14 cellular contexts compared by ENCODE assay signal in the genomic region with DNA sequence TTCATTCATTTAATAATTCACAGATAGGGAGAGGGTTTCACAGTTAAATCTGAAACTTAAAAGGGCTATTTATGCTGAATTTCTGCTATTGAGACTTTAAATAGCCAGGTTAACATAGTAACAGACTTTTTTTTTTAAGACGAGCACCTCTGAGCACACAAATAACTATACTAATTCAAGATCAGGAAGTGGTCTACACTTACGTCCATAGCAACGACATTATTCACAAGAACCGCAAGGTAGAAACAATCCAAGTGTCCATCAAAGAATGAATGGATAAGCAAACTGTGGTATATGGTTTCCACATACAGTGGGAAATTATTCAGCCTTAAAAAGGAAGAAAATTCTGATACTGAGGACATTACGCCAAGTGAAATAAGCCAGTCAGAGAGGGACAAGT.
DNase-seq lines count a peak whose midpoint lies in the region; ATAC-seq, FAIRE-seq and TF ChIP-seq lines count a peak whose summit lies in the region.
"Had no signal": no experiment of that assay in that cellular context is flagged by ENCODE, and none has a peak within 500 bp of the region (broad histone marks: within the 10 kb centered on the region; RNA-seq: fewer than 3 reads in every experiment).

No MANE protein-coding gene starts in this region.

- H4K20me1 ChIP-seq in astrocyte (ENCODE audit: insufficient read depth, low read length), result no peaks in the 10 kb centered on the region

- peak overlapping the region; percentile 66 for H3K27ac ChIP-seq in astrocyte (ENCODE audit: low read depth, low read length)
- H3K27ac ChIP-seq: prostate gland had no signal

- H3K4me1 ChIP-seq in astrocyte (ENCODE audit: insufficient read depth, low read length), result peaks cover 36% of the 10 kb centered on the region
- H3K4me1 ChIP-seq: prostate gland had no signal

- peaks cover 5% of the 10 kb centered on the region for H3K9me3 Mint-ChIP-seq in astrocyte (ENCODE audit: unreplicated experiment)
- H3K9me3 Mint-ChIP-seq: stimulated activated effector memory CD8-positive, alpha-beta T cell treated with anti-CD3 and anti-CD28 coated beads, Interleukin-12 subunit alpha, Interleukin-12 subunit beta, amount 100 ng/mL, for 72 hours had no signal

- H3K27ac Mint-ChIP-seq in astrocyte (ENCODE audit: unreplicated experiment), result no peak overlapping the region
- H3K27ac Mint-ChIP-seq: activated naive CD4-positive, alpha-beta T cell treated with anti-CD3 and anti-CD28 coated beads, Interleukin-2, amount 50 U/mL, for 72 hours; stimulated activated effector memory CD8-positive, alpha-beta T cell treated with anti-CD3 and anti-CD28 coated beads, Interleukin-12 subunit alpha, Interleukin-12 subunit beta, amount 100 ng/mL, for 72 hours had no signal

- H3K79me2 ChIP-seq in astrocyte (ENCODE audit: insufficient read depth, low read length), result no peaks in the 10 kb centered on the region

- H3K4me3 Mint-ChIP-seq in astrocyte (ENCODE audit: unreplicated experiment), result no peak overlapping the region
- H3K4me3 Mint-ChIP-seq: stimulated activated effector memory CD8-positive, alpha-beta T cell treated with anti-CD3 and anti-CD28 coated beads, Interleukin-12 subunit alpha, Interleukin-12 subunit beta, amount 100 ng/mL, for 72 hours had no signal

- H3K27me3 ChIP-seq in astrocyte (ENCODE audit: insufficient read depth, low read length), result no peaks in the 10 kb centered on the region

- ATAC-seq in GM19463 (IDR thresholded peaks at IDR 0.05; ENCODE audit: unreplicated experiment) (peak; percentile 84), HG03066 (IDR thresholded peaks at IDR 0.05; ENCODE audit: low read depth, unreplicated experiment) (peak; percentile 88)
- ATAC-seq: stimulated activated effector memory CD8-positive, alpha-beta T cell treated with anti-CD3 and anti-CD28 coated beads, Interleukin-12 subunit alpha, Interleukin-12 subunit beta, amount 100 ng/mL, for 72 hours had no signal

- peak overlapping the region; percentile 41 for H3K4me2 ChIP-seq in astrocyte (ENCODE audit: low read length)

- no peak overlapping the region for H2AFZ ChIP-seq in astrocyte (ENCODE audit: low read depth, low read length)

- no peaks in the 10 kb centered on the region for H3K36me3 ChIP-seq in astrocyte (ENCODE audit: insufficient read depth, low read length)
- H3K36me3 ChIP-seq: prostate gland had no signal

- no peaks in the 10 kb centered on the region for H3K27me3 Mint-ChIP-seq in astrocyte (ENCODE audit: low read depth, unreplicated experiment)

- intact Hi-C loops in cardiac septum (cut with DNase I), result no loop called here

- no peaks in the 10 kb centered on the region for H3K36me3 Mint-ChIP-seq in astrocyte (ENCODE audit: low read depth, unreplicated experiment)
- H3K36me3 Mint-ChIP-seq: activated naive CD4-positive, alpha-beta T cell treated with anti-CD3 and anti-CD28 coated beads, Interleukin-2, amount 50 U/mL, for 72 hours; stimulated activated effector memory CD8-positive, alpha-beta T cell treated with anti-CD3 and anti-CD28 coated beads, Interleukin-12 subunit alpha, Interleukin-12 subunit beta, amount 100 ng/mL, for 72 hours had no signal

- no peak for FAIRE-seq in astrocyte (lab: Jason Lieb, UNC)
- FAIRE-seq: TTC549 had no signal

- no peak for TF ChIP-seq CTCF in GM12865 (IDR thresholded peaks at IDR 0.05; ENCODE audit: insufficient read depth, low read depth, low read length, missing control alignments)
- no peak for TF ChIP-seq CTCF in astrocyte (IDR thresholded peaks at IDR 0.05; ENCODE audit: insufficient read depth, low read depth, low read length)

- H3K4me3 ChIP-seq in GM12865 (ENCODE audit: low read depth, low read length), result no peak overlapping the region
- no peak overlapping the region for H3K4me3 ChIP-seq in astrocyte (ENCODE audit: insufficient read depth, low read depth, low read length)
- H3K4me3 ChIP-seq: prostate gland had no signal

- H3K9me3 ChIP-seq in astrocyte (ENCODE audit: insufficient read depth, low read depth, low read length), result no peaks in the 10 kb centered on the region
- H3K9me3 ChIP-seq: prostate gland had no signal

- DNase-seq in GM12865 (ENCODE audit: low read depth), result peak; percentile 49
- DNase-seq in astrocyte (ENCODE audit: low read depth), result peak; percentile 96
- no peak for DNase-seq in SKM-1 (lab: John Stamatoyannopoulos, UW; ENCODE audit: unreplicated experiment)
- no peak for DNase-seq in cardiac septum (ENCODE audit: low spot score)
- no peak for DNase-seq in DMS53 treated with DMSO at 0.1 percent for 48 hours (lab: John Stamatoyannopoulos, UW; ENCODE audit: unreplicated experiment)
- DNase-seq in cerebellar cortex (ENCODE audit: low spot score), result no peak
- DNase-seq: EL, SHP77 had no signal

- H3K9ac ChIP-seq in astrocyte (ENCODE audit: low read length), result peak overlapping the region; percentile 23

- peaks cover 11% of the 10 kb centered on the region for H3K4me1 Mint-ChIP-seq in astrocyte (ENCODE audit: low read depth, unreplicated experiment)
- H3K4me1 Mint-ChIP-seq: stimulated activated effector memory CD8-positive, alpha-beta T cell treated with anti-CD3 and anti-CD28 coated beads, Interleukin-12 subunit alpha, Interleukin-12 subunit beta, amount 100 ng/mL, for 72 hours had no signal

Comparison
In these comparisons a context has a peak if more than half of its experiments do, and no peak if none do; other contexts are left out.
1. DNase-seq: peak in GM12865 (single experiment) and astrocyte (single experiment); none in SKM-1 (single experiment), cardiac septum (single experiment), DMS53 treated with DMSO at 0.1 percent for 48 hours (single experiment) and cerebellar cortex (single experiment).